11 cellular contexts compared by ENCODE assay signal in genomic region chr19:51637362-51637978, GRCh38. TPM values are rescaled to one million over a fixed set of nuclear protein-coding genes. Genes with fewer than 3 reads are reported as not detected.
DNase-seq lines count a peak whose midpoint lies in the region; ATAC-seq and TF ChIP-seq lines count a peak whose summit lies in the region.
"Had no signal": no experiment of that assay in that cellular context is flagged by ENCODE, and none has a peak within 500 bp of the region (broad histone marks: within the 10 kb centered on the region; RNA-seq: fewer than 3 reads in every experiment).

No MANE protein-coding gene starts in this region.

- H3K9me3 ChIP-seq in BE2C (no peaks in the 10 kb centered on the region), left lung (peaks cover 0 to 4% of the 10 kb centered on the region in 2 donors)

- no peaks in the 10 kb centered on the region for H3K4me1 Mint-ChIP-seq in activated CD4-positive, alpha-beta memory T cell treated with anti-CD3 and anti-CD28 coated beads for 36 hours (ENCODE audit: low read depth)

- CTCF ChIA-PET in activated CD4-positive, alpha-beta memory T cell treated with anti-CD3 and anti-CD28 coated beads for 36 hours (lab: Charles Lee), result interaction anchor here (0.6 to 2.8 kb wide), 12 partner anchors 16 to 239 kb away, joined by 3 to 17 read pairs (median 4); no protein-coding TSS in a partner anchor

- intact Hi-C loops in left lung (cut with DNase I), result no loop called here
- intact Hi-C loops in activated CD4-positive, alpha-beta memory T cell treated with anti-CD3 and anti-CD28 coated beads for 36 hours (cut with micrococcal nuclease), result loop anchor here (1.0 kb wide), 1 partner anchor 164 kb away; no protein-coding TSS in a partner anchor

- no peak overlapping the region for H3K27ac Mint-ChIP-seq in activated CD4-positive, alpha-beta memory T cell treated with anti-CD3 and anti-CD28 coated beads for 36 hours

- no peak for DNase-seq in BE2C
- DNase-seq in GM13977 (ENCODE audit: low spot score), result no peak
- DNase-seq in SHP77 treated with DMSO at 0.1 percent for 48 hours (lab: John Stamatoyannopoulos, UW), result peak; percentile 7
- DNase-seq in left lung, result no peak
- no peak for DNase-seq in NCI-H2029 treated with DMSO at 0.1 percent for 48 hours (lab: John Stamatoyannopoulos, UW)
- DNase-seq in activated CD4-positive, alpha-beta memory T cell treated with anti-CD3 and anti-CD28 coated beads for 36 hours, result no peak
- DNase-seq in kidney glomerular epithelial cell (lab: John Stamatoyannopoulos, UW), result no peak
- DNase-seq: body of pancreas, NCI-H1436 treated with DMSO at 0.1 percent for 48 hours had no signal

- H3K27me3 ChIP-seq in BE2C (peaks cover 19% of the 10 kb centered on the region), left lung (peaks cover 0 to 29% of the 10 kb centered on the region in 2 donors)

- H3K36me3 ChIP-seq in BE2C (no peaks in the 10 kb centered on the region), left lung (no peaks in the 10 kb centered on the region)

- peaks cover 29% of the 10 kb centered on the region for H3K27me3 Mint-ChIP-seq in activated CD4-positive, alpha-beta memory T cell treated with anti-CD3 and anti-CD28 coated beads for 36 hours

- H3K36me3 Mint-ChIP-seq in activated CD4-positive, alpha-beta memory T cell treated with anti-CD3 and anti-CD28 coated beads for 36 hours, result no peaks in the 10 kb centered on the region

- H3K4me3 ChIP-seq in BE2C (ENCODE audit: low read depth, low read length) (no peak overlapping the region), left lung (no peak overlapping the region)
- H3K4me3 ChIP-seq: body of pancreas had no signal

- ATAC-seq in left lung (no peak), GM21723 (IDR thresholded peaks at IDR 0.05; ENCODE audit: unreplicated experiment) (no peak)
- ATAC-seq: body of pancreas had no signal

- H3K4me1 ChIP-seq in BE2C (no peaks in the 10 kb centered on the region), left lung (peaks cover 0 to 45% of the 10 kb centered on the region in 2 donors)
- H3K4me1 ChIP-seq: body of pancreas had no signal

- H3K4me3 Mint-ChIP-seq in activated CD4-positive, alpha-beta memory T cell treated with anti-CD3 and anti-CD28 coated beads for 36 hours, result no peak overlapping the region

- TF ChIP-seq CTCF in BE2C (IDR thresholded peaks at IDR 0.05; ENCODE audit: low read depth, low read length) (peak; percentile 66), GM13977 (IDR thresholded peaks at IDR 0.05; ENCODE audit: extremely low read depth, insufficient read depth, missing control alignments) (peak; percentile 43), left lung (IDR thresholded peaks at IDR 0.05) (peak; percentile 33 to 53)

- POLR2A ChIA-PET in activated CD4-positive, alpha-beta memory T cell treated with anti-CD3 and anti-CD28 coated beads for 36 hours (lab: Charles Lee), result no interaction called here

- peaks cover 9% of the 10 kb centered on the region for H3K9me3 Mint-ChIP-seq in activated CD4-positive, alpha-beta memory T cell treated with anti-CD3 and anti-CD28 coated beads for 36 hours

- in situ Hi-C loops in GM13977 (cut with MboI; ENCODE audit: low pct_unique_long_range_greater_than_20kb, low sequenced_read_pairs, unreplicated experiment), result no loop called here

- peak overlapping the region in 1 of 2 donors; percentile 69 for H3K27ac ChIP-seq in left lung
- H3K27ac ChIP-seq: body of pancreas had no signal

RNA-seq across cellular contexts. Expression of gene SIGLEC5, which starts 7.3 kb away (rescaled TPM):
- polyA plus RNA-seq in BE2C (2012; ENCODE audit: insufficient read depth, insufficient read length, low read depth), result not detected
- total RNA-seq in left lung, result 10 to 100 TPM in 1 of 2 donors, not detected in 1; 11.0 TPM
- not detected for total RNA-seq in activated CD4-positive, alpha-beta memory T cell treated with anti-CD3 and anti-CD28 coated beads for 36 hours
- polyA plus RNA-seq: thymus had no signal

RNA-seq across cellular contexts. Expression of gene SIGLEC14, which starts 9.2 kb away (rescaled TPM):
- not detected for polyA plus RNA-seq in BE2C (2012; ENCODE audit: insufficient read depth, insufficient read length, low read depth)
- 10 to 100 TPM; 13.4 to 59.9 TPM for total RNA-seq in left lung
- total RNA-seq in activated CD4-positive, alpha-beta memory T cell treated with anti-CD3 and anti-CD28 coated beads for 36 hours, result not detected
- total RNA-seq: body of pancreas had no signal

RNA-seq across cellular contexts. Expression of gene SPACA6, which starts 55.7 kb away (rescaled TPM):
- 3.6 TPM for polyA plus RNA-seq in BE2C (2012; ENCODE audit: insufficient read depth, insufficient read length, low read depth)
- 10 to 100 TPM; 15.9 to 27.3 TPM for total RNA-seq in left lung
- total RNA-seq in activated CD4-positive, alpha-beta memory T cell treated with anti-CD3 and anti-CD28 coated beads for 36 hours, result 10 to 100 TPM in 1 of 2 experiments, 1 to 10 TPM in 1; 10.0 to 14.2 TPM

Comparison
In these comparisons a context has a peak if more than half of its experiments do, and no peak if none do; other contexts are left out.
1. RNA of gene SIGLEC14, which starts 9.2 kb away (total RNA-seq): 13.4 to 59.9 TPM in left lung; not detected in activated CD4-positive, alpha-beta memory T cell treated with anti-CD3 and anti-CD28 coated beads for 36 hours; every median in the first group is over 10 times any median in the second.
2. Peak in every context shown above with its lines, with median percentiles within 50 percentile points of each other: CTCF ChIP-seq.